8 cellular contexts compared by ENCODE assay signal in genomic region chr4:72701987-72702819, GRCh38.
DNase-seq lines count a peak whose midpoint lies in the region; ATAC-seq, FAIRE-seq and TF ChIP-seq lines count a peak whose summit lies in the region.

No MANE protein-coding gene starts in this region.

- intact Hi-C loops in HCT116 (cut with micrococcal nuclease): loop anchor here (1.0 kb wide), 1 partner anchor 317 kb away; no protein-coding TSS in a partner anchor

- TF ChIP-seq RAD21 in HCT116 (IDR thresholded peaks at IDR 0.05; ENCODE audit: low read depth): peak; percentile 50

- no peak for TF ChIP-seq POLR2A in HCT116 (IDR thresholded peaks at IDR 0.05; ENCODE audit: borderline replicate concordance, extremely low read depth, insufficient read depth, insufficient read length)

- peaks cover 0 to under 1% of the 10 kb centered on the region in 2 donors for H3K27me3 Mint-ChIP-seq in T-cell

- H2AFZ ChIP-seq in HCT116 (ENCODE audit: low read depth, low read length, poor library complexity, severe bottlenecking): no peak overlapping the region

- no peaks in the 10 kb centered on the region; the same call in 1 of the 2 replicates for H4K20me1 ChIP-seq in HCT116 (ENCODE audit: insufficient read depth)

- H3K27ac Mint-ChIP-seq in T-cell: no peak overlapping the region

- POLR2A ChIA-PET in HCT116 (lab: Charles Lee) (no interaction called here), T-cell (lab: Charles Lee) (no interaction called here)

- H3K9me3 ChIP-seq in HCT116 (ENCODE audit: control insufficient read depth in 1 of 2, insufficient read depth in 1 of 2, low read depth in 1 of 2, low read length in 2 of 2): no peaks in the 10 kb centered on the region
- no peaks in the 10 kb centered on the region for H3K9me3 ChIP-seq in MG63

- DNase-seq in GDM1 (lab: John Stamatoyannopoulos, UW) (peak; percentile 5), HCT116 (ENCODE audit: low read depth, low spot score) (peak; percentile 19), MG63 (no peak), T-cell (peak in 9 of 34 experiments; percentile 1 to 14 (median 9)), myocyte (ENCODE audit: low read depth) (peak; percentile 73), NCI-H2171 (lab: John Stamatoyannopoulos, UW) (no peak)

- H3K4me1 Mint-ChIP-seq in T-cell: peaks cover 0 to 3% (median 0%) of the 10 kb centered on the region in 3 donors

- peak overlapping the region; percentile 27 for H3K4me2 ChIP-seq in HCT116 (ENCODE audit: low read length)

- no peaks in the 10 kb centered on the region for H3K9me3 Mint-ChIP-seq in T-cell

- TF ChIP-seq CTCF in 22Rv1 (IDR thresholded peaks at IDR 0.05): peak; percentile 83
- peak; percentile 27 to 62 (median 42); a peak in 4 of 6 replicates for TF ChIP-seq CTCF in HCT116 (IDR thresholded peaks at IDR 0.05 in 2 of 3, conservative IDR thresholded peaks at IDR 0.05 in 1 of 3; ENCODE audit: borderline replicate concordance in 1 of 3, insufficient read depth in 1 of 3, low read depth in 2 of 3, low read length in 2 of 3)

- no peaks in the 10 kb centered on the region for H3K36me3 ChIP-seq in HCT116 (ENCODE audit: control insufficient read depth in 1 of 2, insufficient read depth in 2 of 2, low read length in 2 of 2)
- no peaks in the 10 kb centered on the region for H3K36me3 ChIP-seq in MG63

- RAD21 ChIA-PET in HCT116 (lab: Charles Lee; ENCODE audit: low non-redundant PET in 1 of 2, low total read pairs in 2 of 2, uncharacterized antibody in 2 of 2, unreplicated experiment in 2 of 2): no interaction called here

- H3K27me3 ChIP-seq in HCT116 (ENCODE audit: insufficient read depth, low read length): no peaks in the 10 kb centered on the region
- no peaks in the 10 kb centered on the region for H3K27me3 ChIP-seq in MG63

- H3K4me3 ChIP-seq in HCT116 (replicated peaks in 1 of 2; ENCODE audit: low read depth in 1 of 2, low read length in 2 of 2) (peak overlapping the region; percentile 2 to 4; a peak in 1 of 4 replicates), MG63 (peak overlapping the region; percentile 46)

- CTCF ChIA-PET in HCT116 (lab: Charles Lee): no interaction called here
- CTCF ChIA-PET in T-cell (lab: Charles Lee): interaction anchor here in 1 of 2 donors (0.6 kb wide), 1 partner anchor 251 kb away, joined by 3 read pairs; no protein-coding TSS in a partner anchor

- peak overlapping the region; percentile 51 to 76 (median 75) for H3K4me3 Mint-ChIP-seq in T-cell

- no peak overlapping the region for H3K27ac ChIP-seq in 22Rv1
- no peak overlapping the region for H3K27ac ChIP-seq in HCT116 (ENCODE audit: low read depth, low read length)

- H3K79me2 ChIP-seq in HCT116 (ENCODE audit: insufficient read depth, low read length): no peaks in the 10 kb centered on the region

- H3K9ac ChIP-seq in HCT116 (ENCODE audit: low read length): no peak overlapping the region

- peak; percentile 72 for FAIRE-seq in endometrium (lab: Jason Lieb, UNC)

- H3K4me1 ChIP-seq in HCT116 (ENCODE audit: control insufficient read depth in 1 of 2, insufficient read depth in 2 of 2, low read length in 2 of 2): no peaks in the 10 kb centered on the region

- ATAC-seq in HCT116 (no peak), T-cell (replicated peaks in 1 of 4) (peak in 2 of 4 experiments; percentile 32 to 42)

- no TSS peak for BruUV-seq in HCT116 (replicated peaks; lab: Mats Ljungman, UMichigan)

- no peaks in the 10 kb centered on the region for H3K36me3 Mint-ChIP-seq in T-cell

- H3K9me2 ChIP-seq in HCT116 (ENCODE audit: insufficient read depth): no peaks in the 10 kb centered on the region

TF ChIP-seq in HCT116, 20 proteins besides CTCF, POLR2A, EP300 and RAD21:
- no peak for TF ChIP-seq EZH2 (IDR thresholded peaks at IDR 0.05)
- no peak for TF ChIP-seq CEBPB (IDR thresholded peaks at IDR 0.05; ENCODE audit: low read depth)
- no peak for TF ChIP-seq SRF (IDR thresholded peaks at IDR 0.05; ENCODE audit: low read depth)
- TF ChIP-seq CBX3 (IDR thresholded peaks at IDR 0.05; ENCODE audit: low read depth): no peak
- TF ChIP-seq EGR1 (IDR thresholded peaks at IDR 0.05; ENCODE audit: low read depth): no peak
- TF ChIP-seq REST (IDR thresholded peaks at IDR 0.05; ENCODE audit: low read depth): no peak
- TF ChIP-seq ZNF274 (IDR thresholded peaks at IDR 0.05; ENCODE audit: low read depth, low read length): no peak
- TF ChIP-seq ZBTB33 (IDR thresholded peaks at IDR 0.05; ENCODE audit: extremely low read depth, insufficient replicate concordance, low read length): no peak
- TF ChIP-seq JUND (IDR thresholded peaks at IDR 0.05): no peak
- no peak for TF ChIP-seq EZH2phosphoT487 (IDR thresholded peaks at IDR 0.05; ENCODE audit: borderline replicate concordance)
- TF ChIP-seq FOSL1 (IDR thresholded peaks at IDR 0.05; ENCODE audit: low read depth): no peak
- TF ChIP-seq SP1 (IDR thresholded peaks at IDR 0.05; ENCODE audit: low read depth): no peak
- TF ChIP-seq YY1 (IDR thresholded peaks at IDR 0.05; ENCODE audit: extremely low read depth, insufficient replicate concordance, low read depth, low read length): no peak
- no peak for TF ChIP-seq ELF1 (IDR thresholded peaks at IDR 0.05; ENCODE audit: borderline replicate concordance, low read depth)
- TF ChIP-seq ZFX (IDR thresholded peaks at IDR 0.05): no peak
- no peak for TF ChIP-seq SIN3A (IDR thresholded peaks at IDR 0.05; ENCODE audit: low read depth)
TF ChIP-seq in HCT116: peak in this region for 0.

Comparison
In these comparisons a context has a peak if more than half of its experiments do, and no peak if none do; other contexts are left out.
1. DNase-seq: peak in GDM1 (single experiment), HCT116 (single experiment) and myocyte (single experiment); none in MG63 (single experiment) and NCI-H2171 (single experiment).